ENCODE assay signal across 8 cellular contexts in genomic region chr10:33193057-33193866, GRCh38.
DNase-seq lines count a peak whose midpoint lies in the region; ATAC-seq and TF ChIP-seq lines count a peak whose summit lies in the region.

No MANE protein-coding gene starts in this region.

- H3K27me3 Mint-ChIP-seq in endothelial cell (ENCODE audit: unreplicated experiment), result peaks cover 23% of the 10 kb centered on the region

- H3K9me3 Mint-ChIP-seq in endothelial cell (ENCODE audit: unreplicated experiment), result no peaks in the 10 kb centered on the region

- H3K4me1 Mint-ChIP-seq in endothelial cell (ENCODE audit: unreplicated experiment), result peaks cover 38% of the 10 kb centered on the region

- ATAC-seq in GM18870 (IDR thresholded peaks at IDR 0.05; ENCODE audit: unreplicated experiment), result peak; percentile 77
- ATAC-seq in HG03342 (IDR thresholded peaks at IDR 0.05; ENCODE audit: unreplicated experiment), result peak; percentile 89

- peaks cover 59% of the 10 kb centered on the region for H3K36me3 Mint-ChIP-seq in endothelial cell (ENCODE audit: low read depth, unreplicated experiment)

- no peak overlapping the region for H3K4me3 Mint-ChIP-seq in endothelial cell (ENCODE audit: unreplicated experiment)

- peak; percentile 77 for DNase-seq in AG09319 (ENCODE audit: extremely low read depth, low read depth)
- peak; percentile 3 for DNase-seq in NCI-H82 treated with DMSO at 0.1 percent for 48 hours (lab: John Stamatoyannopoulos, UW; ENCODE audit: unreplicated experiment)
- DNase-seq in activated CD8-positive, alpha-beta memory T cell treated with anti-CD3 and anti-CD28 coated beads for 4 hours (ENCODE audit: low read depth in 2 of 2), result peak; percentile 53
- peak; percentile 66 for DNase-seq in endothelial cell (ENCODE audit: low spot score)
- peak; percentile 78 for DNase-seq in midbrain (lab: John Stamatoyannopoulos, UW)
- peak; percentile 56 to 58 for DNase-seq in stimulated activated CD8-positive, alpha-beta memory T cell treated with anti-CD3 and anti-CD28 coated beads, Interleukin-2, amount 100 ng/mL, for 48 hours (ENCODE audit: low read depth in 2 of 2)

- no peak overlapping the region for H3K27ac Mint-ChIP-seq in endothelial cell (ENCODE audit: unreplicated experiment)

- TF ChIP-seq CTCF in AG09319 (IDR thresholded peaks at IDR 0.05; ENCODE audit: low read depth, low read length) (peak; percentile 75), endothelial cell (IDR thresholded peaks at IDR 0.05; ENCODE audit: unreplicated experiment) (peak; percentile 43)

Comparison
In these comparisons a context has a peak if more than half of its experiments do, and no peak if none do; other contexts are left out.
1. Peak in every context shown above with its lines: DNase-seq and ATAC-seq.
2. DNase-seq: peak in every context shown above with its lines; median percentile 78 in midbrain; 77 in AG09319; 66 in endothelial cell; 57 in stimulated activated CD8-positive, alpha-beta memory T cell treated with anti-CD3 and anti-CD28 coated beads, Interleukin-2, amount 100 ng/mL, for 48 hours; 53 in activated CD8-positive, alpha-beta memory T cell treated with anti-CD3 and anti-CD28 coated beads for 4 hours; 3 in NCI-H82 treated with DMSO at 0.1 percent for 48 hours.